15 cellular contexts compared by ENCODE assay signal in genomic region chr2:238216651-238217184, GRCh38. TPM values are rescaled to one million over a fixed set of nuclear protein-coding genes. Genes with fewer than 3 reads are reported as not detected.
A peak's percentile ranks its signal among the peaks of the same experiment; 100 is the strongest.
DNase-seq lines count a peak whose midpoint lies in the region; ATAC-seq and TF ChIP-seq lines count a peak whose summit lies in the region.
"Had no signal": no experiment of that assay in that cellular context is flagged by ENCODE, and none has a peak within 500 bp of the region (broad histone marks: within the 10 kb centered on the region; RNA-seq: fewer than 3 reads in every experiment).

No MANE protein-coding gene starts in this region.

- H3K4me2 ChIP-seq in neuronal stem cell (ENCODE audit: insufficient read depth, low read length, poor library complexity, severe bottlenecking) (no peak overlapping the region), mesenchymal stem cell (ENCODE audit: low read length, poor library complexity, severe bottlenecking) (no peak overlapping the region)

- peak overlapping the region; percentile 11 for H3K18ac ChIP-seq in neuronal stem cell (ENCODE audit: low read length)
- H3K18ac ChIP-seq in mesenchymal stem cell (ENCODE audit: low read depth in 1 of 2, low read length in 2 of 2), result no peak overlapping the region

- H2BK12ac ChIP-seq in neuronal stem cell (ENCODE audit: low read length), result no peak overlapping the region
- no peak overlapping the region for H2BK12ac ChIP-seq in mesenchymal stem cell (ENCODE audit: low read length in 2 of 2)

- no peak overlapping the region for H2BK5ac ChIP-seq in neuronal stem cell (ENCODE audit: low read length)
- H2BK5ac ChIP-seq in mesenchymal stem cell (ENCODE audit: low read depth, low read length, poor library complexity, severe bottlenecking), result no peak overlapping the region

- no peaks in the 10 kb centered on the region for H3K9me3 Mint-ChIP-seq in activated CD4-positive, alpha-beta T cell treated with anti-CD3 and anti-CD28 coated beads, Interleukin-2, amount 10 ng/mL, durations not matched to agents 7 days and 5 days

- H2AK5ac ChIP-seq in neuronal stem cell (ENCODE audit: low read depth, low read length), result no peak overlapping the region
- no peak overlapping the region for H2AK5ac ChIP-seq in mesenchymal stem cell (ENCODE audit: low read length, severe bottlenecking)

- H3K4me3 ChIP-seq in heart right ventricle, result no peak overlapping the region
- no peak overlapping the region for H3K4me3 ChIP-seq in neuronal stem cell (ENCODE audit: low read length in 2 of 2)
- H3K4me3 ChIP-seq in mesenchymal stem cell (ENCODE audit: insufficient read depth in 1 of 2, low read depth in 1 of 2, low read length in 2 of 2), result no peak overlapping the region
- H3K4me3 ChIP-seq: GM23248 had no signal

- no peaks in the 10 kb centered on the region for H3K4me1 Mint-ChIP-seq in activated CD4-positive, alpha-beta T cell treated with anti-CD3 and anti-CD28 coated beads, Interleukin-2, amount 10 ng/mL, durations not matched to agents 7 days and 5 days

- POLR2A ChIA-PET in activated CD4-positive, alpha-beta T cell treated with anti-CD3 and anti-CD28 coated beads, Interleukin-2, amount 10 ng/mL, durations not matched to agents 7 days and 5 days (lab: Charles Lee), result no interaction called here

- H3K9me3 ChIP-seq in heart right ventricle (peaks cover 0 to 4% (median 0%) of the 10 kb centered on the region in 11 donors), neuronal stem cell (replicated peaks in 1 of 2; ENCODE audit: control insufficient read depth in 2 of 2, insufficient read depth in 1 of 2, low read depth in 1 of 2, low read length in 2 of 2) (peaks cover 2 to 11% of the 10 kb centered on the region in 2 donors), mesenchymal stem cell (ENCODE audit: control insufficient read depth, low read length) (peaks cover 3% of the 10 kb centered on the region)
- H3K9me3 ChIP-seq: neutrophil had no signal

- H3K27ac Mint-ChIP-seq in activated CD4-positive, alpha-beta T cell treated with anti-CD3 and anti-CD28 coated beads, Interleukin-2, amount 10 ng/mL, durations not matched to agents 7 days and 5 days, result no peak overlapping the region
- H3K27ac Mint-ChIP-seq: activated naive CD4-positive, alpha-beta T cell treated with anti-CD3 and anti-CD28 coated beads, Interleukin-2, amount 50 U/mL, for 72 hours had no signal

- 72 to 75% methylated on average over 2 of the region's 2 CpGs for WGBS in heart right ventricle, 2 donors
- WGBS in neuronal stem cell (ENCODE audit: extremely low coverage in 2 of 2, insufficient read length in 2 of 2, insufficient replicate concordance in 1 of 2), 2 donors, result no CpG with 5 or more reads among the region's 2 CpGs
- WGBS in mesenchymal stem cell, result 89% methylated on average over 2 of the region's 2 CpGs

- peak overlapping the region; percentile 65 for H2AFZ ChIP-seq in neuronal stem cell (ENCODE audit: low read length)
- H2AFZ ChIP-seq in mesenchymal stem cell (ENCODE audit: low read depth, low read length), result no peak overlapping the region
- H2AFZ ChIP-seq: GM23248 had no signal

- H3K27ac ChIP-seq in heart right ventricle, result peak overlapping the region in 5 of 10 donors; percentile 14 to 44 (median 31)
- H3K27ac ChIP-seq in neuronal stem cell (replicated peaks; ENCODE audit: low read length), result no peak overlapping the region
- H3K27ac ChIP-seq in mesenchymal stem cell (ENCODE audit: low read length, poor library complexity, severe bottlenecking), result no peak overlapping the region
- H3K27ac ChIP-seq: GM23248, neutrophil had no signal

- H3K4me3 Mint-ChIP-seq in activated CD4-positive, alpha-beta T cell treated with anti-CD3 and anti-CD28 coated beads, Interleukin-2, amount 10 ng/mL, durations not matched to agents 7 days and 5 days, result no peak overlapping the region

- H3K14ac ChIP-seq in neuronal stem cell (ENCODE audit: low read length) (peak overlapping the region; percentile 5), mesenchymal stem cell (ENCODE audit: low read length in 2 of 2) (no peak overlapping the region)

- H2BK120ac ChIP-seq in neuronal stem cell (ENCODE audit: low read depth, low read length), result no peak overlapping the region
- no peak overlapping the region for H2BK120ac ChIP-seq in mesenchymal stem cell (ENCODE audit: low read depth, low read length)

- H3K23ac ChIP-seq in neuronal stem cell (ENCODE audit: low read depth, low read length, poor library complexity), result no peak overlapping the region
- H3K23ac ChIP-seq in mesenchymal stem cell (ENCODE audit: low read length in 2 of 2), result no peak overlapping the region

- H3K27me3 ChIP-seq in heart right ventricle, result peaks cover 0 to 7% (median 0%) of the 10 kb centered on the region in 7 donors
- H3K27me3 ChIP-seq in neuronal stem cell (ENCODE audit: control insufficient read depth in 3 of 3, insufficient read depth in 3 of 3, low read depth in 1 of 3, low read length in 3 of 3), result no peaks in the 10 kb centered on the region
- peaks cover 0 to 13% of the 10 kb centered on the region in 2 experiments for H3K27me3 ChIP-seq in mesenchymal stem cell (ENCODE audit: control insufficient read depth in 1 of 2, insufficient read depth in 1 of 2, low read length in 2 of 2)

- ATAC-seq in heart right ventricle (peak in 7 of 8 donors; percentile 56 to 95 (median 78)), HG03469 (IDR thresholded peaks at IDR 0.05; ENCODE audit: unreplicated experiment) (no peak)
- ATAC-seq: activated naive CD4-positive, alpha-beta T cell treated with anti-CD3 and anti-CD28 coated beads, Interleukin-2, amount 50 U/mL, for 72 hours had no signal

- no peak overlapping the region for H2BK15ac ChIP-seq in neuronal stem cell (ENCODE audit: low read length)
- no peak overlapping the region for H2BK15ac ChIP-seq in mesenchymal stem cell (ENCODE audit: low read depth, poor library complexity, severe bottlenecking)

- H3K79me1 ChIP-seq in neuronal stem cell (ENCODE audit: low read depth, low read length) (no peaks in the 10 kb centered on the region), mesenchymal stem cell (replicated peaks; ENCODE audit: low read length, poor library complexity, severe bottlenecking) (no peaks in the 10 kb centered on the region)

- no peak overlapping the region for H4K91ac ChIP-seq in neuronal stem cell (ENCODE audit: low read depth, low read length, poor library complexity)
- no peak overlapping the region for H4K91ac ChIP-seq in mesenchymal stem cell (ENCODE audit: low read length)

- no peak for TF ChIP-seq CTCF in heart right ventricle (IDR thresholded peaks at IDR 0.05)

- no peak overlapping the region for H4K8ac ChIP-seq in neuronal stem cell (ENCODE audit: low read depth, low read length)
- H4K8ac ChIP-seq in mesenchymal stem cell (ENCODE audit: low read length), result no peak overlapping the region

- H3K4ac ChIP-seq in neuronal stem cell (ENCODE audit: low read length), result no peak overlapping the region
- no peak overlapping the region for H3K4ac ChIP-seq in mesenchymal stem cell (ENCODE audit: low read depth in 1 of 2, low read length in 2 of 2)

- H3K9ac ChIP-seq in neuronal stem cell (ENCODE audit: low read depth, low read length, poor library complexity) (no peak overlapping the region), mesenchymal stem cell (ENCODE audit: low read length) (no peak overlapping the region)
- H3K9ac ChIP-seq: GM23248 had no signal

- H3K4me1 ChIP-seq in heart right ventricle, result peaks cover 0 to 6% (median 0%) of the 10 kb centered on the region in 9 donors
- H3K4me1 ChIP-seq in neuronal stem cell (ENCODE audit: control insufficient read depth in 2 of 2, insufficient read depth in 1 of 2, low read depth in 1 of 2, low read length in 2 of 2), result peaks cover 5 to 14% of the 10 kb centered on the region in 2 donors
- H3K4me1 ChIP-seq in mesenchymal stem cell (ENCODE audit: control insufficient read depth, insufficient read depth, low read depth, low read length), result no peaks in the 10 kb centered on the region

- intact Hi-C loops in heart right ventricle (cut with DNase I), result loop anchor here in 1 of 10 donors (1.0 kb wide), 1 partner anchor 49 kb away; no protein-coding TSS in a partner anchor

- DNase-seq in DMS 273 treated with DMSO at 0.1 percent for 48 hours (lab: John Stamatoyannopoulos, UW), result peak; percentile 73
- peak; percentile 50 for DNase-seq in RPMI7951 (ENCODE audit: low read depth)
- no peak for DNase-seq in heart right ventricle
- DNase-seq in neuronal stem cell (ENCODE audit: low spot score), result no peak
- no peak for DNase-seq in activated CD4-positive, alpha-beta T cell treated with anti-CD3 and anti-CD28 coated beads, Interleukin-2, amount 10 ng/mL, durations not matched to agents 7 days and 5 days
- no peak for DNase-seq in NCI-H1930 (lab: John Stamatoyannopoulos, UW)
- no peak for DNase-seq in mesenchymal stem cell
- DNase-seq: activated CD4-positive, alpha-beta T cell treated with anti-CD3 and anti-CD28 coated beads for 4 hours; cerebellar nuclear complex; GM23248; stimulated activated CD4-positive, alpha-beta T cell treated with anti-CD3 and anti-CD28 coated beads, Interleukin-15, amount 100 ng/mL, for 24 hours had no signal

- no peaks in the 10 kb centered on the region for H3K36me3 Mint-ChIP-seq in activated CD4-positive, alpha-beta T cell treated with anti-CD3 and anti-CD28 coated beads, Interleukin-2, amount 10 ng/mL, durations not matched to agents 7 days and 5 days (ENCODE audit: low read depth)

- CTCF ChIA-PET in activated CD4-positive, alpha-beta T cell treated with anti-CD3 and anti-CD28 coated beads, Interleukin-2, amount 10 ng/mL, durations not matched to agents 7 days and 5 days (lab: Charles Lee), result no interaction called here

- H3K27me3 Mint-ChIP-seq in activated CD4-positive, alpha-beta T cell treated with anti-CD3 and anti-CD28 coated beads, Interleukin-2, amount 10 ng/mL, durations not matched to agents 7 days and 5 days, result peaks cover 28% of the 10 kb centered on the region

- H3K36me3 ChIP-seq in heart right ventricle (no peaks in the 10 kb centered on the region), neuronal stem cell (replicated peaks in 1 of 2; ENCODE audit: control insufficient read depth in 2 of 2, insufficient read depth in 2 of 2, low read length in 2 of 2) (peaks cover 0 to 2% of the 10 kb centered on the region in 2 donors), mesenchymal stem cell (ENCODE audit: control insufficient read depth in 1 of 2, insufficient read depth in 2 of 2, low read depth in 1 of 2, low read length in 2 of 2) (peaks cover 0 to 4% of the 10 kb centered on the region in 2 experiments)
- H3K36me3 ChIP-seq: neutrophil had no signal

RNA-seq across cellular contexts. Expression of gene ILKAP, which starts 13.2 kb away (rescaled TPM):
- total RNA-seq in RPMI7951 (2014; rRNA removed; shearing (Covaris generic)), result 20.5 and 20.7 TPM in 2 replicates
- 10 to 100 TPM; 19.6 to 31.0 (median 24.2) TPM for total RNA-seq in heart right ventricle
- 10 to 100 TPM; 38.0 to 83.9 TPM for polyA plus RNA-seq in heart right ventricle
- 21.1 TPM for polyA plus RNA-seq in neuronal stem cell (2013, experiment 1 of 2)
- 19.3 TPM for polyA plus RNA-seq in neuronal stem cell (2013, experiment 2 of 2)
- 10 to 100 TPM; 59.1 to 63.2 TPM for total RNA-seq in activated CD4-positive, alpha-beta T cell treated with anti-CD3 and anti-CD28 coated beads, Interleukin-2, amount 10 ng/mL, durations not matched to agents 7 days and 5 days
- polyA plus RNA-seq in mesenchymal stem cell (2013, experiment 1 of 2), result 19.8 TPM
- polyA plus RNA-seq in mesenchymal stem cell (2013, experiment 2 of 2), result 20.1 TPM

RNA-seq across cellular contexts. Expression of gene HES6, which starts 23.1 kb away (rescaled TPM):
- total RNA-seq in RPMI7951 (2014; rRNA removed; shearing (Covaris generic)), result 8.3 and 22.7 TPM in 2 replicates
- total RNA-seq in heart right ventricle, result 1 to 10 TPM; 1.1 to 3.9 (median 1.9) TPM
- 1 to 10 TPM; 3.9 to 6.9 TPM for polyA plus RNA-seq in heart right ventricle
- 19.8 TPM for polyA plus RNA-seq in neuronal stem cell (2013, experiment 1 of 2)
- 18.8 TPM for polyA plus RNA-seq in neuronal stem cell (2013, experiment 2 of 2)
- total RNA-seq in activated CD4-positive, alpha-beta T cell treated with anti-CD3 and anti-CD28 coated beads, Interleukin-2, amount 10 ng/mL, durations not matched to agents 7 days and 5 days, result 1 to 10 TPM; 1.8 to 3.2 TPM
- 3.5 TPM for polyA plus RNA-seq in mesenchymal stem cell (2013, experiment 1 of 2)
- polyA plus RNA-seq in mesenchymal stem cell (2013, experiment 2 of 2), result 2.9 TPM

RNA-seq across cellular contexts. Expression of gene ERFE, which starts 57.9 kb away (rescaled TPM):
- total RNA-seq in RPMI7951 (2014; rRNA removed; shearing (Covaris generic)), result 0.10 and 1.8 TPM in 2 replicates
- total RNA-seq in heart right ventricle, result 1 to 10 TPM in 1 of 10 donors, under 1 TPM in 3, not detected in 6; 0.11 to 1.3 (median 0.60) TPM
- under 1 TPM in 1 of 2 donors, not detected in 1; 0.68 TPM for polyA plus RNA-seq in heart right ventricle
- polyA plus RNA-seq in neuronal stem cell (2013, experiment 1 of 2), result 0.43 TPM
- 0.37 TPM for polyA plus RNA-seq in neuronal stem cell (2013, experiment 2 of 2)
- not detected for total RNA-seq in activated CD4-positive, alpha-beta T cell treated with anti-CD3 and anti-CD28 coated beads, Interleukin-2, amount 10 ng/mL, durations not matched to agents 7 days and 5 days
- polyA plus RNA-seq in mesenchymal stem cell (2013, experiment 1 of 2), result 2.3 TPM
- polyA plus RNA-seq in mesenchymal stem cell (2013, experiment 2 of 2), result 2.3 TPM
- total RNA-seq: lower leg skin had no signal

Comparison
In these comparisons a context has a peak if more than half of its experiments do, and no peak if none do; other contexts are left out.
1. DNase-seq: peak in DMS 273 treated with DMSO at 0.1 percent for 48 hours (single experiment) and RPMI7951 (single experiment); none in heart right ventricle (0 of 2), neuronal stem cell (single experiment), activated CD4-positive, alpha-beta T cell treated with anti-CD3 and anti-CD28 coated beads, Interleukin-2, amount 10 ng/mL, durations not matched to agents 7 days and 5 days (single experiment), NCI-H1930 (0 of 2) and mesenchymal stem cell (single experiment).